17 cellular contexts compared by ENCODE assay signal in the genomic region with DNA sequence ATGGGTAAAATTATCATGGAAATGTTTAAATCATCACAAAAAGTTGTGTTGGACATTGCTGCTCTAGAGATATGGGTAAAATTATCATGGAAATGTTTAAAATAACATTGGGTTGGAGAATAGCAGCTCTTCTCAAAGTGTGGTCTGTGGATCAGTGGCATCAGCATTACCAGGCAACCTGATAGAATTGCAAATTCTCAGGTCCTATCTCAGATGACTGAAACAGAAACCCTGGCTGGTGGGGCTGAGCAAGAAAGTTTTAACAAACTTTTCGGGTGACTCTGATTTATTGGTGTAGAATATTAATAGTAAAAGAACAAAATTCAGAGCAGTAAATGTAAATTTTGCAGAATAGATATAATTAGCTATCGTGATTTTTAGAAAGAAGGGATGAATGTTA. TPM values are rescaled to one million over a fixed set of nuclear protein-coding genes. Genes with fewer than 3 reads are reported as not detected.
A peak's percentile ranks its signal among the peaks of the same experiment; 100 is the strongest.
DNase-seq lines count a peak whose midpoint lies in the region; ATAC-seq and TF ChIP-seq lines count a peak whose summit lies in the region.
"Had no signal": no experiment of that assay in that cellular context is flagged by ENCODE, and none has a peak within 500 bp of the region (broad histone marks: within the 10 kb centered on the region; RNA-seq: fewer than 3 reads in every experiment).

No MANE protein-coding gene starts in this region.

- TF ChIP-seq CTCF in endodermal cell (conservative IDR thresholded peaks at IDR 0.05), result no peak

- peak; percentile 61 for ATAC-seq in GM18858 (IDR thresholded peaks at IDR 0.05; ENCODE audit: unreplicated experiment)
- ATAC-seq in GM21360 (IDR thresholded peaks at IDR 0.05; ENCODE audit: unreplicated experiment), result peak; percentile 68
- peak; percentile 63 for ATAC-seq in HG02884 (IDR thresholded peaks at IDR 0.05; ENCODE audit: unreplicated experiment)
- peak; percentile 59 for ATAC-seq in HG03565 (IDR thresholded peaks at IDR 0.05; ENCODE audit: unreplicated experiment)
- ATAC-seq in HG02970 (IDR thresholded peaks at IDR 0.05; ENCODE audit: low FRiP score, unreplicated experiment), result no peak
- ATAC-seq: activated CD8-positive, alpha-beta T cell treated with anti-CD3 and anti-CD28 coated beads for 36 hours; left lobe of liver; natural killer cell; sciatic nerve; T-helper 17 cell had no signal

- H3K9me3 Mint-ChIP-seq in endodermal cell, result no peaks in the 10 kb centered on the region
- H3K9me3 Mint-ChIP-seq: activated CD8-positive, alpha-beta T cell treated with anti-CD3 and anti-CD28 coated beads for 36 hours; natural killer cell had no signal

- WGBS in endodermal cell (ENCODE audit: insufficient coverage in 1 of 2, insufficient read length in 1 of 2), 2 experiments, result 71 to 86% methylated on average over 1 to 2 of the region's 2 CpGs

- no peaks in the 10 kb centered on the region for H3K9me3 ChIP-seq in endodermal cell (ENCODE audit: control insufficient read depth, low read length)
- H3K9me3 ChIP-seq: thoracic aorta had no signal

- peaks cover 4% of the 10 kb centered on the region for H3K36me3 Mint-ChIP-seq in endodermal cell (ENCODE audit: low read depth)
- H3K36me3 Mint-ChIP-seq: natural killer cell had no signal

- no peaks in the 10 kb centered on the region for H3K36me3 ChIP-seq in endodermal cell (ENCODE audit: control insufficient read depth, insufficient read depth, low read length)
- H3K36me3 ChIP-seq: thoracic aorta had no signal

- H3K4me1 ChIP-seq in endodermal cell (ENCODE audit: control insufficient read depth, insufficient read depth, low read length), result peaks cover 4% of the 10 kb centered on the region

- no peaks in the 10 kb centered on the region for H3K27me3 Mint-ChIP-seq in endodermal cell (ENCODE audit: insufficient read depth)
- H3K27me3 Mint-ChIP-seq: activated CD8-positive, alpha-beta T cell treated with anti-CD3 and anti-CD28 coated beads for 36 hours; T-helper 17 cell had no signal

- H3K27me3 ChIP-seq in endodermal cell (ENCODE audit: control insufficient read depth, insufficient read depth, low read length, poor library complexity, severe bottlenecking), result no peaks in the 10 kb centered on the region

- H3K4me1 Mint-ChIP-seq in endodermal cell, result peaks cover 3% of the 10 kb centered on the region

- H3K27ac Mint-ChIP-seq in endodermal cell, result no peak overlapping the region
- H3K27ac Mint-ChIP-seq: activated CD8-positive, alpha-beta T cell treated with anti-CD3 and anti-CD28 coated beads for 36 hours; natural killer cell had no signal

- no peak for DNase-seq in activated CD4-positive, CD25-positive, alpha-beta regulatory T cell (lab: John Stamatoyannopoulos, UW)
- no peak for DNase-seq in stimulated activated CD4-positive, alpha-beta T cell treated with anti-CD3 and anti-CD28 coated beads, Interleukin-2, amount 100 ng/mL, for 48 hours
- DNase-seq in endodermal cell, result no peak
- DNase-seq: activated CD8-positive, alpha-beta T cell treated with anti-CD3 and anti-CD28 coated beads for 36 hours; activated naive CD4-positive, alpha-beta T cell treated with Interleukin-2 at 50 U/mL for 16 hours; C1 segment of cervical spinal cord; caudate nucleus; natural killer cell; T-helper 17 cell had no signal

- no peak overlapping the region for H3K9ac ChIP-seq in endodermal cell (ENCODE audit: extremely low read depth, low read length, poor library complexity, severe bottlenecking)

- H3K4me3 ChIP-seq in endodermal cell (ENCODE audit: low read length), result no peak overlapping the region
- H3K4me3 ChIP-seq: thoracic aorta had no signal

- no peak overlapping the region for H3K4me3 Mint-ChIP-seq in endodermal cell
- H3K4me3 Mint-ChIP-seq: activated CD8-positive, alpha-beta T cell treated with anti-CD3 and anti-CD28 coated beads for 36 hours; natural killer cell; T-helper 17 cell had no signal

- no peak overlapping the region for H3K27ac ChIP-seq in endodermal cell (ENCODE audit: low read depth, low read length)
- H3K27ac ChIP-seq: thoracic aorta had no signal

RNA-seq across cellular contexts. Expression of a gene that starts 28.9 kb away (rescaled TPM):
- 1 to 10 TPM; 6.9 to 7.7 TPM for total RNA-seq in endodermal cell
- polyA plus RNA-seq in endodermal cell (2013, experiment 1 of 2), result 12.3 TPM
- polyA plus RNA-seq in endodermal cell (2013, experiment 2 of 2), result 11.6 TPM

RNA-seq across cellular contexts. Expression of a gene that starts 41.4 kb away (rescaled TPM):
- 1 to 10 TPM; 5.9 to 6.6 TPM for total RNA-seq in endodermal cell
- 4.8 TPM for polyA plus RNA-seq in endodermal cell (2013, experiment 1 of 2)
- polyA plus RNA-seq in endodermal cell (2013, experiment 2 of 2), result 4.6 TPM
